ENCODE assay signal across 1 cellular context in genomic region chr3:42906085-42906904, GRCh38.
A peak's percentile ranks its signal among the peaks of the same experiment; 100 is the strongest.
TF ChIP-seq lines count a peak whose summit lies in the region.

TSS of gene ZNF662 (plus strand) at chr3:42906142. CDS start at chr3:42908115, 1,973 bp downstream.

TF ChIP-seq in K562, 482 proteins besides CTCF, POLR2A, EP300 and RAD21:
- peak; percentile 76; the same call in 1 of the 2 replicates for TF ChIP-seq MGA (IDR thresholded peaks at IDR 0.05)
- peak; percentile 74; the same call in 1 of the 2 replicates for TF ChIP-seq L3MBTL2 (IDR thresholded peaks at IDR 0.05)
- TF ChIP-seq GABPA (tag; conservative IDR thresholded peaks at IDR 0.05; ENCODE audit: low read depth), result peak; percentile 30; the same call in 1 of the 2 replicates
- 0 out of 2 replicates have a peak, but pooled peaks have one; percentile 33 for TF ChIP-seq E2F3 (CRISPR knock-in tag; IDR thresholded peaks at IDR 0.05)
- peak; percentile 46; the same call in 1 of the 2 replicates for TF ChIP-seq POLR2G (IDR thresholded peaks at IDR 0.05; ENCODE audit: low read depth, low read length)
- TF ChIP-seq CCNT2 (IDR thresholded peaks at IDR 0.05; ENCODE audit: borderline replicate concordance, extremely low read depth, insufficient read length, low read depth, low read length), result no peak
- no peak for TF ChIP-seq AFF1 (IDR thresholded peaks at IDR 0.05; ENCODE audit: low read depth in 1 of 2, partially characterized antibody in 2 of 2)
- no peak for TF ChIP-seq PRPF4 (IDR thresholded peaks at IDR 0.05; ENCODE audit: insufficient read depth, low read depth, low read length, poor library complexity, severe bottlenecking)
- peak in 1 of 2 experiments; percentile 50; a peak in 1 of 4 replicates for TF ChIP-seq MAZ (CRISPR knock-in tag; conservative IDR thresholded peaks at IDR 0.05 in 1 of 2, IDR thresholded peaks at IDR 0.05 in 1 of 2)
- no peak for TF ChIP-seq SRSF9 (IDR thresholded peaks at IDR 0.05; ENCODE audit: borderline replicate concordance, low read depth, low read length)
- no peak for TF ChIP-seq RCOR1 (IDR thresholded peaks at IDR 0.05; ENCODE audit: borderline replicate concordance in 1 of 2, low read depth in 2 of 2, low read length in 2 of 2)
- TF ChIP-seq NR3C1 (CRISPR knock-in tag; IDR thresholded peaks at IDR 0.05), result no peak
- TF ChIP-seq PHF8 (IDR thresholded peaks at IDR 0.05; ENCODE audit: borderline replicate concordance, low read length), result peak; percentile 30; the same call in 1 of the 2 replicates
- no peak for TF ChIP-seq USF2 (CRISPR knock-in tag; IDR thresholded peaks at IDR 0.05)
- TF ChIP-seq ATF7 (IDR thresholded peaks at IDR 0.05), result no peak
- peak; percentile 48; the same call in 1 of the 2 replicates for TF ChIP-seq ZFX (CRISPR knock-in tag; IDR thresholded peaks at IDR 0.05)
- TF ChIP-seq RHOXF2B (CRISPR knock-in tag; conservative IDR thresholded peaks at IDR 0.05), result no peak
- TF ChIP-seq ZNF263 (CRISPR knock-in tag; IDR thresholded peaks at IDR 0.05; ENCODE audit: borderline replicate concordance), result peak; percentile 83
